Comparison of ENCODE assay signal across 18 cellular contexts in genomic region chr10:75334720-75335119, GRCh38.
"Had no signal": no experiment of that assay in that cellular context is flagged by ENCODE, and none has a peak within 500 bp of the region (broad histone marks: within the 10 kb centered on the region; RNA-seq: fewer than 3 reads in every experiment).

No MANE protein-coding gene starts in this region.

- ATAC-seq: activated CD4-positive, alpha-beta T cell treated with anti-CD3 and anti-CD28 coated beads for 36 hours; activated T-helper 17 cell treated with anti-CD3 and anti-CD28 coated beads, Interleukin-2, amount 50 U/mL, for 72 hours; stimulated activated naive CD8-positive, alpha-beta T cell treated with anti-CD3 and anti-CD28 coated beads, Interleukin-15, amount 100 ng/mL, for 72 hours had no signal

- DNase-seq: activated CD4-positive, alpha-beta memory T cell treated with anti-CD3 and anti-CD28 coated beads, Interleukin-2, amount 10 ng/mL, durations not matched to agents 7 days and 5 days; activated CD4-positive, alpha-beta T cell treated with anti-CD3 and anti-CD28 coated beads for 36 hours; activated naive CD4-positive, alpha-beta T cell; activated naive CD8-positive, alpha-beta T cell treated with anti-CD3 and anti-CD28 coated beads for 36 hours; activated T-cell treated with anti-CD3 and anti-CD28 coated beads, Interleukin-2, amount 50 U/mL, for 1 hour; amygdala; caudate nucleus; erythroblast; nephron progenitor cell; nucleus accumbens; stimulated activated CD4-positive, alpha-beta T cell treated with anti-CD3 and anti-CD28 coated beads, Interleukin-2, amount 100 ng/mL, for 48 hours; stimulated activated naive CD8-positive, alpha-beta T cell treated with anti-CD3 and anti-CD28 coated beads, Interleukin-15, amount 100 ng/mL, for 72 hours; WERI-Rb-1 had no signal

- H3K4me3 ChIP-seq: coronary artery, lung, upper lobe of left lung had no signal

- H3K4me1 ChIP-seq: upper lobe of left lung had no signal

- H3K27ac ChIP-seq: coronary artery, upper lobe of left lung, WERI-Rb-1 had no signal

- H3K27me3 ChIP-seq: upper lobe of left lung had no signal

- FAIRE-seq: endometrium had no signal

- H3K9me3 ChIP-seq: upper lobe of left lung had no signal

- H3K36me3 ChIP-seq: upper lobe of left lung, WERI-Rb-1 had no signal
